ENCODE assay signal across 22 cellular contexts in genomic region chr2:234630676-234631350, GRCh38.
DNase-seq lines count a peak whose midpoint lies in the region; ATAC-seq, FAIRE-seq and TF ChIP-seq lines count a peak whose summit lies in the region.
"Had no signal": no experiment of that assay in that cellular context is flagged by ENCODE, and none has a peak within 500 bp of the region (broad histone marks: within the 10 kb centered on the region; RNA-seq: fewer than 3 reads in every experiment).

No MANE protein-coding gene starts in this region.

- ATAC-seq in GM18858 (IDR thresholded peaks at IDR 0.05; ENCODE audit: unreplicated experiment): no peak
- ATAC-seq: left cardiac atrium had no signal

- H3K36me3 ChIP-seq in astrocyte (ENCODE audit: insufficient read depth, low read length) (no peaks in the 10 kb centered on the region), smooth muscle cell (ENCODE audit: low read depth) (no peaks in the 10 kb centered on the region)
- H3K36me3 ChIP-seq in CD8-positive, alpha-beta memory T cell (ENCODE audit: insufficient read depth, low read length): no peaks in the 10 kb centered on the region

- POLR2A ChIA-PET in CD8-positive, alpha-beta memory T cell (lab: Charles Lee): no interaction called here

- H3K79me2 ChIP-seq in astrocyte (ENCODE audit: insufficient read depth, low read length): no peaks in the 10 kb centered on the region
- H3K79me2 ChIP-seq in smooth muscle cell (ENCODE audit: low read depth): no peaks in the 10 kb centered on the region

- TF ChIP-seq CTCF in astrocyte (IDR thresholded peaks at IDR 0.05; ENCODE audit: insufficient read depth, low read depth, low read length): no peak
- TF ChIP-seq CTCF in smooth muscle cell (IDR thresholded peaks at IDR 0.05; ENCODE audit: borderline replicate concordance, insufficient read depth, poor library complexity, severe bottlenecking): no peak

- H3K4me1 ChIP-seq in astrocyte (ENCODE audit: insufficient read depth, low read length): peaks cover 24% of the 10 kb centered on the region
- H3K4me1 ChIP-seq in smooth muscle cell (ENCODE audit: low read depth): peaks cover 26% of the 10 kb centered on the region
- H3K4me1 ChIP-seq in CD8-positive, alpha-beta memory T cell (ENCODE audit: insufficient read depth, low read length): no peaks in the 10 kb centered on the region

- peaks cover 3% of the 10 kb centered on the region for H3K9me3 Mint-ChIP-seq in astrocyte (ENCODE audit: unreplicated experiment)
- no peaks in the 10 kb centered on the region for H3K9me3 Mint-ChIP-seq in CD8-positive, alpha-beta memory T cell
- H3K9me3 Mint-ChIP-seq: activated naive CD4-positive, alpha-beta T cell treated with anti-CD3 and anti-CD28 coated beads, Interleukin-2, amount 10 ng/mL, durations not matched to agents 7 days and 5 days; central memory CD8-positive, alpha-beta T cell had no signal

- CTCF ChIA-PET in CD8-positive, alpha-beta memory T cell (lab: Charles Lee): no interaction called here

- peak overlapping the region; percentile 71 for H3K27ac Mint-ChIP-seq in astrocyte (ENCODE audit: unreplicated experiment)
- no peak overlapping the region for H3K27ac Mint-ChIP-seq in CD8-positive, alpha-beta memory T cell
- H3K27ac Mint-ChIP-seq: activated naive CD4-positive, alpha-beta T cell treated with anti-CD3 and anti-CD28 coated beads, Interleukin-2, amount 10 ng/mL, durations not matched to agents 7 days and 5 days; CD4-positive, CD25-positive, alpha-beta regulatory T cell; progenitor cell of endocrine pancreas had no signal

- WGBS in smooth muscle cell (ENCODE audit: low lambda C conversion rate): 33% methylated on average over 10 of the region's 10 CpGs

- no peak overlapping the region for H3K27ac ChIP-seq in astrocyte (ENCODE audit: low read depth, low read length)
- peak overlapping the region; percentile 38 for H3K27ac ChIP-seq in smooth muscle cell (ENCODE audit: low read depth)
- H3K27ac ChIP-seq in CD8-positive, alpha-beta memory T cell (ENCODE audit: low read depth, low read length): no peak overlapping the region
- H3K27ac ChIP-seq: HL-60 had no signal

- H3F3A ChIP-seq in smooth muscle cell (ENCODE audit: low read depth): peaks cover 12% of the 10 kb centered on the region

- peak overlapping the region; percentile 52 for H3K4me2 ChIP-seq in astrocyte (ENCODE audit: low read length)
- H3K4me2 ChIP-seq in smooth muscle cell: peak overlapping the region; percentile 70

- H3K36me3 Mint-ChIP-seq in astrocyte (ENCODE audit: low read depth, unreplicated experiment): no peaks in the 10 kb centered on the region
- no peaks in the 10 kb centered on the region for H3K36me3 Mint-ChIP-seq in CD8-positive, alpha-beta memory T cell
- H3K36me3 Mint-ChIP-seq: activated naive CD4-positive, alpha-beta T cell treated with anti-CD3 and anti-CD28 coated beads, Interleukin-2, amount 10 ng/mL, durations not matched to agents 7 days and 5 days; CD4-positive, CD25-positive, alpha-beta regulatory T cell had no signal

- H3K9me3 ChIP-seq in astrocyte (ENCODE audit: insufficient read depth, low read depth, low read length): no peaks in the 10 kb centered on the region
- H3K9me3 ChIP-seq in smooth muscle cell (replicated peaks; ENCODE audit: low read depth): no peaks in the 10 kb centered on the region
- no peaks in the 10 kb centered on the region for H3K9me3 ChIP-seq in CD8-positive, alpha-beta memory T cell (ENCODE audit: low read length)

- H2AFZ ChIP-seq in astrocyte (ENCODE audit: low read depth, low read length) (no peak overlapping the region), smooth muscle cell (ENCODE audit: low read depth) (peak overlapping the region; percentile 52)

- H3K4me3 ChIP-seq in astrocyte (ENCODE audit: insufficient read depth, low read depth, low read length): no peak overlapping the region
- no peak overlapping the region for H3K4me3 ChIP-seq in smooth muscle cell
- no peak overlapping the region for H3K4me3 ChIP-seq in CD8-positive, alpha-beta memory T cell (ENCODE audit: low read length)

- H3K9ac ChIP-seq in astrocyte (ENCODE audit: low read length): peak overlapping the region; percentile 23
- no peak overlapping the region for H3K9ac ChIP-seq in smooth muscle cell (ENCODE audit: low read depth)

- no peaks in the 10 kb centered on the region for H4K20me1 ChIP-seq in astrocyte (ENCODE audit: insufficient read depth, low read length)
- H4K20me1 ChIP-seq in smooth muscle cell (ENCODE audit: low read depth): no peaks in the 10 kb centered on the region

- no peaks in the 10 kb centered on the region for H3K27me3 Mint-ChIP-seq in astrocyte (ENCODE audit: low read depth, unreplicated experiment)
- peaks cover 11 to 35% of the 10 kb centered on the region in 2 donors for H3K27me3 Mint-ChIP-seq in CD8-positive, alpha-beta memory T cell

- FAIRE-seq in astrocyte (lab: Jason Lieb, UNC): no peak
- FAIRE-seq: endothelial cell of umbilical vein, RCC 7860 had no signal

- DNase-seq in SHP77 (lab: John Stamatoyannopoulos, UW): peak; percentile 17 to 29
- DNase-seq in SHP77 treated with DMSO at 0.1 percent for 48 hours (lab: John Stamatoyannopoulos, UW): no peak
- peak; percentile 35 for DNase-seq in astrocyte (ENCODE audit: low read depth)
- peak; percentile 60 for DNase-seq in islet precursor cell
- no peak for DNase-seq in smooth muscle cell (lab: John Stamatoyannopoulos, UW; ENCODE audit: unreplicated experiment)
- no peak for DNase-seq in NCI-H774 (lab: John Stamatoyannopoulos, UW)
- DNase-seq in CD8-positive, alpha-beta memory T cell: no peak
- DNase-seq: 8988T; activated CD4-positive, CD25-positive, alpha-beta regulatory T cell treated with anti-CD3 and anti-CD28 coated beads, Interleukin-2, amount 50 U/mL, for 72 hours; activated naive CD4-positive, alpha-beta T cell treated with anti-CD3 and anti-CD28 coated beads, Interleukin-2, amount 10 ng/mL, durations not matched to agents 7 days and 5 days; CD4-positive, CD25-positive, alpha-beta regulatory T cell; glutamatergic neuron; left cardiac atrium; NCI-H1930; NCI-H526 treated with DMSO at 0.1 percent for 48 hours; T-helper 1 cell had no signal

- H3K4me1 Mint-ChIP-seq in astrocyte (ENCODE audit: low read depth, unreplicated experiment): peaks cover 31% of the 10 kb centered on the region
- no peaks in the 10 kb centered on the region for H3K4me1 Mint-ChIP-seq in CD8-positive, alpha-beta memory T cell
- H3K4me1 Mint-ChIP-seq: activated naive CD4-positive, alpha-beta T cell treated with anti-CD3 and anti-CD28 coated beads, Interleukin-2, amount 10 ng/mL, durations not matched to agents 7 days and 5 days; CD4-positive, CD25-positive, alpha-beta regulatory T cell; central memory CD8-positive, alpha-beta T cell had no signal

- H3K27me3 ChIP-seq in astrocyte (ENCODE audit: insufficient read depth, low read length) (no peaks in the 10 kb centered on the region), smooth muscle cell (ENCODE audit: low read depth) (no peaks in the 10 kb centered on the region)
- no peaks in the 10 kb centered on the region for H3K27me3 ChIP-seq in CD8-positive, alpha-beta memory T cell (ENCODE audit: insufficient read depth, low read length, poor library complexity, severe bottlenecking)

- H3K4me3 Mint-ChIP-seq in astrocyte (ENCODE audit: unreplicated experiment): peak overlapping the region; percentile 13
- no peak overlapping the region for H3K4me3 Mint-ChIP-seq in CD8-positive, alpha-beta memory T cell
- H3K4me3 Mint-ChIP-seq: activated naive CD4-positive, alpha-beta T cell treated with anti-CD3 and anti-CD28 coated beads, Interleukin-2, amount 10 ng/mL, durations not matched to agents 7 days and 5 days; CD4-positive, CD25-positive, alpha-beta regulatory T cell; central memory CD8-positive, alpha-beta T cell had no signal

Comparison
In these comparisons a context has a peak if more than half of its experiments do, and no peak if none do; other contexts are left out.
1. DNase-seq: peak in SHP77 (2 of 2), astrocyte (single experiment) and islet precursor cell (single experiment); none in SHP77 treated with DMSO at 0.1 percent for 48 hours (single experiment), smooth muscle cell (single experiment), NCI-H774 (single experiment) and CD8-positive, alpha-beta memory T cell (0 of 5).